ENCODE assay signal across 14 cellular contexts in the genomic region with DNA sequence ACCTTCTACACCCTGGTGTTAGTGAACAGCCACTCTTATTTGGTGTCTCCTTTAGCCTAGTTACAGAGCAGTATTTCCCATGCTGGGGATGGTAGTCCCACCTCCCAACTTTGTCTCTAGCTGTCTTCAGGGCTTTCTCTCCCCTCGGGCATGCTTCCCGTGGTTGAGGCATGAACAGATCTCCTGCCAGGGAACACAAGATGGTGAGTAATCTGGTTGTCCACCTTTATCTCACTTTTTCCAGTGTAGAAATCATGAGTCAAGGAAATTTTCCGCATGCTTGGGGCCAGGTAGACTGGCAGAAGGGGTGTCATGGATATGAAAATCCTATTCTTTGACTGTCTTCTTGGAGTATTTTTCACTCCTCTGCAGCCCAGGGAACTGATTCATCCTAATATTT.
DNase-seq lines count a peak whose midpoint lies in the region; FAIRE-seq and TF ChIP-seq lines count a peak whose summit lies in the region.
"Had no signal": no experiment of that assay in that cellular context is flagged by ENCODE, and none has a peak within 500 bp of the region (broad histone marks: within the 10 kb centered on the region; RNA-seq: fewer than 3 reads in every experiment).

No MANE protein-coding gene starts in this region.

- H3K27ac ChIP-seq in WERI-Rb-1 (peak overlapping the region; percentile 39), esophagus squamous epithelium (no peak overlapping the region)
- H3K27ac ChIP-seq: brain microvascular endothelial cell, dorsolateral prefrontal cortex, esophagus muscularis mucosa, skin epidermis, thoracic aorta had no signal

- TF ChIP-seq CTCF in WERI-Rb-1 (IDR thresholded peaks at IDR 0.05; ENCODE audit: low read depth, low read length): no peak
- TF ChIP-seq CTCF in fibroblast of the aortic adventitia (IDR thresholded peaks at IDR 0.05; ENCODE audit: insufficient read depth, low read length): no peak
- TF ChIP-seq CTCF in esophagus squamous epithelium (IDR thresholded peaks at IDR 0.05): no peak

- DNase-seq in HK-2 (ENCODE audit: unreplicated experiment) (peak; percentile 0), WERI-Rb-1 (no peak), fibroblast of the aortic adventitia (ENCODE audit: low read depth) (peak; percentile 29), urothelium cell line (ENCODE audit: low spot score) (peak; percentile 32), esophagus squamous epithelium (lab: John Stamatoyannopoulos, UW) (no peak), COR-L47 (lab: John Stamatoyannopoulos, UW) (no peak)
- DNase-seq in activated CD4-positive, CD25-positive, alpha-beta regulatory T cell (lab: John Stamatoyannopoulos, UW): no peak
- DNase-seq: activated naive CD4-positive, alpha-beta T cell treated with anti-CD3 and anti-CD28 coated beads for 36 hours; brain microvascular endothelial cell; dorsolateral prefrontal cortex; left colon had no signal

- no peak for TF ChIP-seq POLR2A in esophagus squamous epithelium (IDR thresholded peaks at IDR 0.05)

- H3K4me3 ChIP-seq in WERI-Rb-1 (ENCODE audit: low read depth, low read length): no peak overlapping the region
- no peak overlapping the region for H3K4me3 ChIP-seq in fibroblast of the aortic adventitia (ENCODE audit: low read depth, low read length)
- no peak overlapping the region for H3K4me3 ChIP-seq in esophagus squamous epithelium
- H3K4me3 ChIP-seq: dorsolateral prefrontal cortex, esophagus muscularis mucosa, skin epidermis, thoracic aorta had no signal

- H3K9me3 ChIP-seq in WERI-Rb-1 (ENCODE audit: severe bottlenecking) (no peaks in the 10 kb centered on the region), esophagus squamous epithelium (no peaks in the 10 kb centered on the region)
- H3K9me3 ChIP-seq: thoracic aorta had no signal

- no peaks in the 10 kb centered on the region for H3K4me1 ChIP-seq in esophagus squamous epithelium
- H3K4me1 ChIP-seq: esophagus muscularis mucosa had no signal

- 43 to 55% methylated on average over 3 of the region's 3 CpGs for WGBS in esophagus squamous epithelium, 2 donors

- H3K27me3 ChIP-seq in WERI-Rb-1 (ENCODE audit: insufficient read depth, low read depth, severe bottlenecking) (no peaks in the 10 kb centered on the region), esophagus squamous epithelium (no peaks in the 10 kb centered on the region)
- H3K27me3 ChIP-seq: brain microvascular endothelial cell, dorsolateral prefrontal cortex, esophagus muscularis mucosa had no signal

- FAIRE-seq in urothelium cell line (lab: Jason Lieb, UNC): peak; percentile 68

- H3K36me3 ChIP-seq in WERI-Rb-1 (no peaks in the 10 kb centered on the region), esophagus squamous epithelium (no peaks in the 10 kb centered on the region)
- H3K36me3 ChIP-seq: brain microvascular endothelial cell, esophagus muscularis mucosa, thoracic aorta had no signal

- intact Hi-C loops in esophagus squamous epithelium (cut with DNase I): no loop called here

Comparison
In these comparisons a context has a peak if more than half of its experiments do, and no peak if none do; other contexts are left out.
1. DNase-seq: peak in HK-2 (single experiment), fibroblast of the aortic adventitia (single experiment) and urothelium cell line (single experiment); none in WERI-Rb-1 (single experiment), activated CD4-positive, CD25-positive, alpha-beta regulatory T cell (0 of 4), esophagus squamous epithelium (single experiment) and COR-L47 (single experiment).